5 cellular contexts compared by ENCODE assay signal in the genomic region with DNA sequence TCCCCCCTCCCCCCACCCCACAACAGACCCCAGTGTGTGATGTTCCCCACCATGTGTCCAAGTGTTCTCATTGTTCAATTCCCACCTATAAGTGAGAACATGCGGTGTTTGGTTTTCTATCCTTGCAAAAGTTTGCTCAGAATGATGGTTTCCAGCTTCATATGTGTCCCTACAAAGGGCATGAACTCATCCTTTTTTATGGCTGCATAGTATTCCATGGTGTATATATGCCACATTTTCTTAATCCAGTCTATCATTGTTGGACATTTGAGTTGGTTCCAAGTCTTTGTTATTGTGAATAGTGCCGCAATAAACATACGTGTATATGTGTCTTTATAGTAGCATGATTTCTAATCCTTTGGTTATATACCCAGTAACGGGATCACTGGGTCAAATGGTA. TPM values are rescaled to one million over a fixed set of nuclear protein-coding genes. Genes with fewer than 3 reads are reported as not detected.
DNase-seq lines count a peak whose midpoint lies in the region; ATAC-seq, FAIRE-seq and TF ChIP-seq lines count a peak whose summit lies in the region.
"Not testable (repeated sequence)": the region's sequence is repeated elsewhere in the genome, so short reads cannot be mapped to it uniquely, and the experiment has no call there.
"Had no signal": no experiment of that assay in that cellular context is flagged by ENCODE, and none has a peak within 500 bp of the region (broad histone marks: within the 10 kb centered on the region; RNA-seq: fewer than 3 reads in every experiment).

No MANE protein-coding gene starts in this region.

- H3K27me3 Mint-ChIP-seq in astrocyte (ENCODE audit: low read depth, unreplicated experiment) = not testable (repeated sequence)
- H3K27me3 Mint-ChIP-seq in MCF 10A (ENCODE audit: insufficient read depth, unreplicated experiment) = peaks cover 38% of the 10 kb centered on the region

- not testable (repeated sequence) for H3K9me3 ChIP-seq in HEK293 (ENCODE audit: control insufficient read depth, insufficient read depth, low read depth, low read length); astrocyte (ENCODE audit: insufficient read depth, low read depth, low read length); K562 (replicated peaks; ENCODE audit: control insufficient read depth, insufficient read depth, low read depth, low read length)

- intact Hi-C loops in K562 (cut with micrococcal nuclease); MCF 10A (cut with micrococcal nuclease): not testable (repeated sequence)

- TF ChIP-seq CTCF in HEK293 (tag by site-specific recombination; IDR thresholded peaks at IDR 0.05); astrocyte (IDR thresholded peaks at IDR 0.05; ENCODE audit: insufficient read depth, low read depth, low read length); K562 (IDR thresholded peaks at IDR 0.05 in 2 of 3, conservative IDR thresholded peaks at IDR 0.05 in 1 of 3; ENCODE audit: insufficient read depth in 2 of 3, low read depth in 1 of 3, low read length in 3 of 3); MCF 10A (IDR thresholded peaks at IDR 0.05; ENCODE audit: unreplicated experiment): not testable (repeated sequence)

- not testable (repeated sequence) for TF ChIP-seq POLR2A in K562 (conservative IDR thresholded peaks at IDR 0.05)

- not testable (repeated sequence) for DNase-seq in astrocyte (ENCODE audit: low read depth); K562 (ENCODE audit: extremely low read depth in 1 of 4, low spot score in 3 of 4); MCF 10A (ENCODE audit: unreplicated experiment)

- not testable (repeated sequence) for TF ChIP-seq RAD21 in K562 (CRISPR knock-in tag; conservative IDR thresholded peaks at IDR 0.05 in 1 of 2, IDR thresholded peaks at IDR 0.05 in 1 of 2)

- not testable (repeated sequence) for H3K36me3 Mint-ChIP-seq in astrocyte (ENCODE audit: low read depth, unreplicated experiment); MCF 10A (ENCODE audit: insufficient read depth, unreplicated experiment)

- CTCF ChIA-PET in HEK293 (lab: Yijun Ruan, JAX); K562 (lab: Yijun Ruan, JAX; ENCODE audit: low intra/inter-chr PET ratio); MCF 10A (lab: Yijun Ruan, JAX): not testable (repeated sequence)

- not testable (repeated sequence) for ATAC-seq in K562

- not testable (repeated sequence) for H3K27me3 ChIP-seq in astrocyte (ENCODE audit: insufficient read depth, low read length); K562 (ENCODE audit: control insufficient read depth in 2 of 2, insufficient read depth in 2 of 2, low read length in 2 of 2)

- H3K4me1 ChIP-seq in HEK293 (ENCODE audit: control insufficient read depth, insufficient read depth, low read length); astrocyte (ENCODE audit: insufficient read depth, low read length); K562 (replicated peaks in 1 of 2; ENCODE audit: control insufficient read depth in 2 of 2, insufficient read depth in 2 of 2, low read length in 2 of 2): not testable (repeated sequence)

- H3K79me2 ChIP-seq in astrocyte (ENCODE audit: insufficient read depth, low read length); K562 (ENCODE audit: control insufficient read depth, insufficient read depth, low read length): not testable (repeated sequence)

- peak overlapping the region; percentile 38 for H3K27ac Mint-ChIP-seq in astrocyte (ENCODE audit: unreplicated experiment)
- H3K27ac Mint-ChIP-seq in MCF 10A (ENCODE audit: low read depth, unreplicated experiment) = peak overlapping the region; percentile 68

- H3K9me3 Mint-ChIP-seq in astrocyte (ENCODE audit: unreplicated experiment); MCF 10A (ENCODE audit: unreplicated experiment): not testable (repeated sequence)

- not testable (repeated sequence) for H3K36me3 ChIP-seq in HEK293 (ENCODE audit: control insufficient read depth in 2 of 2, insufficient read depth in 1 of 2, low read length in 2 of 2); astrocyte (ENCODE audit: insufficient read depth, low read length); K562 (ENCODE audit: control insufficient read depth, insufficient read depth, low read length)

- not testable (repeated sequence) for BruUV-seq in K562 (replicated peaks; lab: Mats Ljungman, UMichigan); MCF 10A (replicated peaks; lab: Mats Ljungman, UMichigan)

- H3K4me3 ChIP-seq in HEK293 (ENCODE audit: low read depth, low read length); astrocyte (ENCODE audit: insufficient read depth, low read depth, low read length); K562: not testable (repeated sequence)

- not testable (repeated sequence) for H3K4me3 Mint-ChIP-seq in astrocyte (ENCODE audit: unreplicated experiment); MCF 10A (ENCODE audit: unreplicated experiment)

- H3K4me1 Mint-ChIP-seq in astrocyte (ENCODE audit: low read depth, unreplicated experiment) = peaks cover 11% of the 10 kb centered on the region
- H3K4me1 Mint-ChIP-seq in MCF 10A (ENCODE audit: insufficient read depth, unreplicated experiment) = not testable (repeated sequence)

- H3K27ac ChIP-seq in HEK293 (ENCODE audit: extremely low read depth, low read depth, low read length); astrocyte (ENCODE audit: low read depth, low read length); K562 (ENCODE audit: extremely low read depth, low read depth, low read length): not testable (repeated sequence)

- in situ Hi-C loops in K562 (cut with MboI) = not testable (repeated sequence)

- TF ChIP-seq EP300 in K562 (IDR thresholded peaks at IDR 0.05; ENCODE audit: low read length) = not testable (repeated sequence)

- FAIRE-seq in astrocyte (lab: Jason Lieb, UNC) = peak; percentile 68
- FAIRE-seq in K562 (lab: Jason Lieb, UNC) = not testable (repeated sequence)

- POLR2A ChIA-PET in HEK293 (lab: Yijun Ruan, JAX); K562 (lab: Yijun Ruan, JAX); MCF 10A (lab: Yijun Ruan, JAX): not testable (repeated sequence)

- H3K9ac ChIP-seq in astrocyte (ENCODE audit: low read length); K562 (ENCODE audit: insufficient read depth in 1 of 2, low read depth in 2 of 2, low read length in 2 of 2): not testable (repeated sequence)

- H3K9me1 ChIP-seq in K562 (ENCODE audit: control insufficient read depth, insufficient read depth, low read length) = not testable (repeated sequence)

- WGBS in K562 (ENCODE audit: insufficient coverage, low coverage, missing lambda C conversion rate) = 42% methylated on average over 4 of the region's 4 CpGs

- not testable (repeated sequence) for H3K4me2 ChIP-seq in astrocyte (ENCODE audit: low read length); K562 (ENCODE audit: insufficient read depth, low read length)

- not testable (repeated sequence) for H2AFZ ChIP-seq in astrocyte (ENCODE audit: low read depth, low read length); K562 (ENCODE audit: low read depth, low read length)

- not testable (repeated sequence) for H4K20me1 ChIP-seq in astrocyte (ENCODE audit: insufficient read depth, low read length); K562 (replicated peaks; ENCODE audit: control insufficient read depth, insufficient read depth, low read length)

RNA-seq across cellular contexts. Expression of gene BEX4, which starts 16.2 kb away (rescaled TPM):
- total RNA-seq in astrocyte (42.9 and 43.4 TPM in 2 replicates), K562 (2014; rRNA removed) (246 and 255 TPM in 2 replicates), K562 (2014; rRNA removed; fragmentation: Illumina TruSeq; extraction: Trizol) (222 and 244 TPM in 2 replicates), K562 (2015; rRNA removed; fragmentation: Illumina TruSeq; extraction: Trizol) (147 and 154 TPM in 2 replicates), K562 (2021) (135 and 149 TPM in 2 replicates), MCF 10A (2022) (not detected in 2 replicates)
- total RNA-seq in K562 (2011; cell fraction: chromatin; rRNA removed; ENCODE audit: low replicate concordance) = 17.1 and 41.1 TPM in 2 replicates
- total RNA-seq in K562 (2011; cell fraction: nucleolus; rRNA removed) = 12.8 and 16.2 TPM in 2 replicates
- total RNA-seq in K562 (2011; cell fraction: nucleoplasm; rRNA removed) = 27.7 and 42.0 TPM in 2 replicates
- polyA plus RNA-seq in K562 (2011; rRNA removed) (124 and 133 TPM in 2 replicates), K562 (2014; fragmentation: Illumina TruSeq; extraction: Trizol) (359 and 399 TPM in 2 replicates), K562 (2014; fragmentation: Nextera tagmentation; extraction: Ambion mirVana) (100 to 1,000 TPM in 1 of 2 experiments, 10 to 100 TPM in 1; 74.6 to 104 TPM), K562 (2014; rRNA removed) (309 and 343 TPM in 2 replicates)
- polyA plus RNA-seq in K562 (2011; cell fraction: cytosol; rRNA removed) = 22.6 and 64.0 TPM in 2 replicates
- 28.3 and 55.7 TPM in 2 replicates for polyA plus RNA-seq in K562 (2011; cell fraction: nucleus; rRNA removed)
- polyA plus RNA-seq in K562 (2012) = 203 and 235 TPM in 2 replicates
- polyA minus RNA-seq in K562 (2011; rRNA and poly(A)+ RNA removed) = 36.7 and 45.7 TPM in 2 replicates
- 17.1 and 18.0 TPM in 2 replicates for polyA minus RNA-seq in K562 (2011; cell fraction: cytosol; rRNA and poly(A)+ RNA removed)
- 8.5 and 23.7 TPM in 2 replicates for polyA minus RNA-seq in K562 (2011; cell fraction: nucleus; rRNA and poly(A)+ RNA removed)
- total RNA-seq: Calu3 had no signal

RNA-seq across cellular contexts. Expression of gene TCEAL8, which starts 56.3 kb away (rescaled TPM):
- total RNA-seq in astrocyte (62.2 and 68.4 TPM in 2 replicates), K562 (2014; rRNA removed) (63.3 and 82.6 TPM in 2 replicates), K562 (2014; rRNA removed; fragmentation: Illumina TruSeq; extraction: Trizol) (106 and 120 TPM in 2 replicates), K562 (2015; rRNA removed; fragmentation: Illumina TruSeq; extraction: Trizol) (75.7 and 84.5 TPM in 2 replicates), K562 (2021) (47.8 and 49.0 TPM in 2 replicates), MCF 10A (2022) (20.2 and 22.1 TPM in 2 replicates)
- 7.6 and 17.8 TPM in 2 replicates for total RNA-seq in K562 (2011; cell fraction: chromatin; rRNA removed; ENCODE audit: low replicate concordance)
- total RNA-seq in K562 (2011; cell fraction: nucleolus; rRNA removed) = 4.7 and 5.3 TPM in 2 replicates
- 9.1 and 16.0 TPM in 2 replicates for total RNA-seq in K562 (2011; cell fraction: nucleoplasm; rRNA removed)
- polyA plus RNA-seq in K562 (2011; rRNA removed) (61.1 and 66.3 TPM in 2 replicates), K562 (2014; fragmentation: Illumina TruSeq; extraction: Trizol) (94.0 and 110 TPM in 2 replicates), K562 (2014; fragmentation: Nextera tagmentation; extraction: Ambion mirVana) (100 to 1,000 TPM; 153 to 178 TPM), K562 (2014; rRNA removed) (82.4 and 101 TPM in 2 replicates)
- 8.5 and 33.0 TPM in 2 replicates for polyA plus RNA-seq in K562 (2011; cell fraction: cytosol; rRNA removed)
- 5.0 and 15.6 TPM in 2 replicates for polyA plus RNA-seq in K562 (2011; cell fraction: nucleus; rRNA removed)
- polyA plus RNA-seq in K562 (2012) = 52.8 and 85.4 TPM in 2 replicates
- polyA minus RNA-seq in K562 (2011; rRNA and poly(A)+ RNA removed) = 27.1 and 39.1 TPM in 2 replicates
- polyA minus RNA-seq in K562 (2011; cell fraction: cytosol; rRNA and poly(A)+ RNA removed) = 12.5 and 12.8 TPM in 2 replicates
- 3.6 and 10.7 TPM in 2 replicates for polyA minus RNA-seq in K562 (2011; cell fraction: nucleus; rRNA and poly(A)+ RNA removed)
- total RNA-seq: Calu3 had no signal

Comparison
In these comparisons a context has a peak if more than half of its experiments do, and no peak if none do; other contexts are left out.
1. RNA of gene BEX4, which starts 16.2 kb away (total RNA-seq): 12.8 to 255 TPM in K562 and 42.9 to 43.4 TPM in astrocyte; not detected in MCF 10A; every median in the first group is over 10 times any median in the second.